ENCODE assay signal across 27 cellular contexts in the genomic region with DNA sequence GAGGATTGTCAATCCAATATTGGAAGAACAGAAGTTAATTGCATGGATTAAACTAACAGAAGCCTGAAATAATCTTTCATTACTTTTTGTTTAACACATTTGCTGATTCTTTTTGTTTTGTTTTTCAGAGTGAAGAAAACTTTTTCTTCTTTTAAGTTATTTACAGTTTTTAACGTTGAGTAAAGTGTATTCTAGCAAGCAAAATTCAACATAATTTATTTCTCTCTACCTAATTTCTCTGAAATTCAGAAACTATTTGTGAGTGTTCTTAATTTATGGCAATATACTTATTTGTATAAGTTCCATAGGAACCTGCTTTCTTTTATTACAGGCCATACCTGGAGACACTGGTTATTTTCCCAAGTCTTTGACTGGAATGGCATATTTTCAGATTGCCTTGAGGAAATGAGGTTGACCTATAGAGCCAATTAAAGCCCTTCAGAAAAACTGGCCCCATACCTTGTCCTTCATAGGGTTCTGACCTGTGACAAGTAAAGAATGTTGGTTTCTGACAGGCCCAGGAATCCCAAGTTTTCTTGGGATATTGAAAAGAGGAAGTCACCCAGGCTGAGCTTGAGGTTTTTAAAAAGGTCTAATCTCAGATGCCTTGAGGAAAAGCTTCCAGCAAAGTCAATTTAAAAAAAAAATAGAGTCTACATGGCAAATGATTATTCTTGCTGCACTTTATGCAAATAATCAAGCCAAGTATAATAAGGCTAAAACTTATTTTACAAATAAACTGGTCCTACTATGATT. TPM values are rescaled to one million over a fixed set of nuclear protein-coding genes. Genes with fewer than 3 reads are reported as not detected.
"Had no signal": no experiment of that assay in that cellular context is flagged by ENCODE, and none has a peak within 500 bp of the region (broad histone marks: within the 10 kb centered on the region; RNA-seq: fewer than 3 reads in every experiment).

No MANE protein-coding gene starts in this region.

- H3K79me2 ChIP-seq: hepatocyte had no signal

- H3K9me3 Mint-ChIP-seq: stimulated activated effector memory CD8-positive, alpha-beta T cell treated with anti-CD3 and anti-CD28 coated beads, Interleukin-12 subunit alpha, Interleukin-12 subunit beta, amount 100 ng/mL, for 72 hours; type B pancreatic cell had no signal

- ATAC-seq: esophagus mucosa; foreskin keratinocyte; gastroesophageal sphincter; heart left ventricle; left cardiac atrium; left lung; naive thymus-derived CD8-positive, alpha-beta T cell; sciatic nerve; stimulated activated effector memory CD8-positive, alpha-beta T cell treated with anti-CD3 and anti-CD28 coated beads, Interleukin-12 subunit alpha, Interleukin-12 subunit beta, amount 100 ng/mL, for 72 hours had no signal

- H3K4me3 Mint-ChIP-seq: naive thymus-derived CD8-positive, alpha-beta T cell; nephron progenitor cell; stimulated activated effector memory CD8-positive, alpha-beta T cell treated with anti-CD3 and anti-CD28 coated beads, Interleukin-12 subunit alpha, Interleukin-12 subunit beta, amount 100 ng/mL, for 72 hours; type B pancreatic cell had no signal

- H3K36me3 ChIP-seq: gastroesophageal sphincter, heart left ventricle, left lung, prostate gland, right atrium auricular region, stomach, thyroid gland had no signal

- H3K9me3 ChIP-seq: gastroesophageal sphincter, heart left ventricle, prostate gland, right atrium auricular region, stomach, thyroid gland had no signal

- H2AFZ ChIP-seq: hepatocyte had no signal

- H3K36me3 Mint-ChIP-seq: stimulated activated effector memory CD8-positive, alpha-beta T cell treated with anti-CD3 and anti-CD28 coated beads, Interleukin-12 subunit alpha, Interleukin-12 subunit beta, amount 100 ng/mL, for 72 hours; type B pancreatic cell had no signal

- H3K4me1 ChIP-seq: foreskin keratinocyte, gastroesophageal sphincter, heart left ventricle, left lung, prostate gland, right atrium auricular region, stomach had no signal

- H3K27ac Mint-ChIP-seq: naive thymus-derived CD8-positive, alpha-beta T cell; nephron progenitor cell; stimulated activated effector memory CD8-positive, alpha-beta T cell treated with anti-CD3 and anti-CD28 coated beads, Interleukin-12 subunit alpha, Interleukin-12 subunit beta, amount 100 ng/mL, for 72 hours; type B pancreatic cell had no signal

- H3K27ac ChIP-seq: dorsolateral prefrontal cortex, epithelial cell of prostate, foreskin keratinocyte, gastroesophageal sphincter, heart left ventricle, hepatocyte, left lung, prostate gland, right atrium auricular region, stomach, thyroid gland had no signal

- H3K27me3 Mint-ChIP-seq: type B pancreatic cell had no signal

- H3K4me1 Mint-ChIP-seq: naive thymus-derived CD8-positive, alpha-beta T cell; stimulated activated effector memory CD8-positive, alpha-beta T cell treated with anti-CD3 and anti-CD28 coated beads, Interleukin-12 subunit alpha, Interleukin-12 subunit beta, amount 100 ng/mL, for 72 hours had no signal

- DNase-seq: dorsolateral prefrontal cortex; effector CD4-positive, alpha-beta T cell; foreskin keratinocyte; heart left ventricle; left cardiac atrium; left lung; mesenchymal stem cell; naive thymus-derived CD8-positive, alpha-beta T cell; nephron progenitor cell; nucleus accumbens; stimulated activated CD4-positive, alpha-beta T cell treated with anti-CD3 and anti-CD28 coated beads, Interleukin-12 subunit alpha, Interleukin-12 subunit beta, amount 100 ng/mL, for 4 hours; stimulated activated CD4-positive, alpha-beta T cell treated with anti-CD3 and anti-CD28 coated beads, Interleukin-2, amount 100 ng/mL, for 24 hours; stimulated activated CD4-positive, alpha-beta T cell treated with anti-CD3 and anti-CD28 coated beads, Interleukin-4, amount 100 ng/mL, for 24 hours; stimulated activated naive CD4-positive, alpha-beta T cell treated with Interleukin-2 at 50 U/mL for 16 hours; stomach; thyroid gland had no signal

- H3K4me2 ChIP-seq: hepatocyte, smooth muscle cell had no signal

- H3K27me3 ChIP-seq: dorsolateral prefrontal cortex, foreskin keratinocyte, gastroesophageal sphincter, heart left ventricle, hepatocyte, left lung, right atrium auricular region, stomach, thyroid gland had no signal

- H3K4me3 ChIP-seq: dorsolateral prefrontal cortex, gastroesophageal sphincter, heart left ventricle, hepatocyte, left lung, prostate gland, right atrium auricular region, smooth muscle cell, stomach, thyroid gland had no signal

RNA-seq across cellular contexts. Expression of gene LIPG, which starts 26.8 kb away (rescaled TPM):
- total RNA-seq: naive thymus-derived CD8-positive, alpha-beta T cell; osteocyte had no signal
- polyA plus RNA-seq: naive thymus-derived CD8-positive, alpha-beta T cell had no signal
